17 cellular contexts compared by ENCODE assay signal in the genomic region with DNA sequence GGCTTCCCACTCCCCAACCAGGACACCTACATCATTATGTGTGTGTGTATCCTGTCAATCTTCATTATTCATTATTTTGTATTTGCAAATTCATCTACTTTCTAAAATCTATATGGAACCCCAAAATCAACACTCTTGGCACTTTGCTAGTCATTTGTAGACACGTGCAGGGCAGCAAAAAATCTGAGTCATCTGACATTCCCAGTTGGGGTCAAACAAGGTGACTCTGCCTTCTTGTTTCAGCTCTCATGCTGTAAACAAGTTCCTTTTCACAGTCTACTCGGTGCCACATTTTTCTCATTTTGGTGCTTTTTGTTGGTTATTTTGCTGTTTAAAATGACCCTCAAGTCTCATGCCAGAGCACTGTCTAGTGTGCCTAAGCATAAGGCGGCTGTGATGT. TPM values are rescaled to one million over a fixed set of nuclear protein-coding genes. Genes with fewer than 3 reads are reported as not detected.
A peak's percentile ranks its signal among the peaks of the same experiment; 100 is the strongest.
DNase-seq lines count a peak whose midpoint lies in the region; ATAC-seq and TF ChIP-seq lines count a peak whose summit lies in the region.
"Had no signal": no experiment of that assay in that cellular context is flagged by ENCODE, and none has a peak within 500 bp of the region (broad histone marks: within the 10 kb centered on the region; RNA-seq: fewer than 3 reads in every experiment).

No MANE protein-coding gene starts in this region.

- TF ChIP-seq CTCF in AG10803 (conservative IDR thresholded peaks at IDR 0.05; ENCODE audit: low read length) (no peak), mucosa of descending colon (IDR thresholded peaks at IDR 0.05) (no peak)
- TF ChIP-seq CTCF in CD8-positive, alpha-beta T cell (IDR thresholded peaks at IDR 0.05): no peak

- H3K36me3 ChIP-seq in CD8-positive, alpha-beta T cell (ENCODE audit: insufficient read depth, low read length): peaks cover 12% of the 10 kb centered on the region
- no peaks in the 10 kb centered on the region for H3K36me3 ChIP-seq in mucosa of descending colon (ENCODE audit: low read depth)
- H3K36me3 ChIP-seq: cardiac muscle cell had no signal

- no peaks in the 10 kb centered on the region for H3K9me3 ChIP-seq in CD8-positive, alpha-beta T cell (ENCODE audit: low read length)
- no peaks in the 10 kb centered on the region for H3K9me3 ChIP-seq in mucosa of descending colon
- H3K9me3 ChIP-seq: tibial artery had no signal

- H3K4me1 Mint-ChIP-seq in CD8-positive, alpha-beta T cell (ENCODE audit: low read depth): peaks cover 80% of the 10 kb centered on the region
- H3K4me1 Mint-ChIP-seq in activated T-helper 1 cell treated with anti-CD3 and anti-CD28 coated beads, Interleukin-12 subunit alpha, Interleukin-12 subunit beta, Interleukin-2, Interleukin-4 antibody, amounts not matched to agents 30 ng/mL and 10 ng/mL and 1 ng/mL, durations not matched to agents 14 hours and 24 hours and 36 hours (ENCODE audit: low read depth): peaks cover 63% of the 10 kb centered on the region

- no peaks in the 10 kb centered on the region for H3K27me3 ChIP-seq in CD8-positive, alpha-beta T cell (ENCODE audit: insufficient read depth, low read length)
- H3K27me3 ChIP-seq: BLaER1, cardiac muscle cell, tibial artery had no signal

- peak overlapping the region; percentile 87 for H3K27ac Mint-ChIP-seq in CD8-positive, alpha-beta T cell
- peak overlapping the region; percentile 32 for H3K27ac Mint-ChIP-seq in activated T-helper 1 cell treated with anti-CD3 and anti-CD28 coated beads, Interleukin-12 subunit alpha, Interleukin-12 subunit beta, Interleukin-2, Interleukin-4 antibody, amounts not matched to agents 30 ng/mL and 10 ng/mL and 1 ng/mL, durations not matched to agents 14 hours and 24 hours and 36 hours
- H3K27ac Mint-ChIP-seq: progenitor cell of endocrine pancreas had no signal

- H3K4me3 Mint-ChIP-seq in CD8-positive, alpha-beta T cell: no peak overlapping the region
- H3K4me3 Mint-ChIP-seq in activated T-helper 1 cell treated with anti-CD3 and anti-CD28 coated beads, Interleukin-12 subunit alpha, Interleukin-12 subunit beta, Interleukin-2, Interleukin-4 antibody, amounts not matched to agents 30 ng/mL and 10 ng/mL and 1 ng/mL, durations not matched to agents 14 hours and 24 hours and 36 hours: no peak overlapping the region

- DNase-seq in AG10803 (ENCODE audit: low read depth) (peak; percentile 59), iris pigment epithelial cell (ENCODE audit: low read depth) (peak; percentile 54), NCI-H146 (lab: John Stamatoyannopoulos, UW) (no peak), NCI-H345 (lab: John Stamatoyannopoulos, UW) (no peak), mucosa of descending colon (no peak)
- no peak for DNase-seq in CD8-positive, alpha-beta T cell
- DNase-seq in activated T-helper 1 cell treated with anti-CD3 and anti-CD28 coated beads, Interleukin-12 subunit alpha, Interleukin-12 subunit beta, Interleukin-2, Interleukin-4 antibody, amounts not matched to agents 30 ng/mL and 10 ng/mL and 1 ng/mL, durations not matched to agents 14 hours and 24 hours and 36 hours (ENCODE audit: low spot score): no peak
- DNase-seq: head of caudate nucleus, NCI-H187 treated with DMSO at 0.1 percent for 48 hours, NCI-H526, SW 1271, tibial artery had no signal

- H3K27ac ChIP-seq in CD8-positive, alpha-beta T cell (ENCODE audit: low read depth, low read length): no peak overlapping the region
- H3K27ac ChIP-seq: BLaER1, cardiac muscle cell, tibial artery had no signal

- peaks cover 56% of the 10 kb centered on the region for H3K4me1 ChIP-seq in CD8-positive, alpha-beta T cell (ENCODE audit: insufficient read depth, low read length)
- peaks cover 18% of the 10 kb centered on the region for H3K4me1 ChIP-seq in mucosa of descending colon (ENCODE audit: low read depth)

- no peak for ATAC-seq in CD8-positive, alpha-beta T cell
- ATAC-seq in GM21367 (IDR thresholded peaks at IDR 0.05; ENCODE audit: unreplicated experiment) (no peak), mucosa of descending colon (no peak)

- no peaks in the 10 kb centered on the region for H3K9me3 Mint-ChIP-seq in CD8-positive, alpha-beta T cell
- H3K9me3 Mint-ChIP-seq in activated T-helper 1 cell treated with anti-CD3 and anti-CD28 coated beads, Interleukin-12 subunit alpha, Interleukin-12 subunit beta, Interleukin-2, Interleukin-4 antibody, amounts not matched to agents 30 ng/mL and 10 ng/mL and 1 ng/mL, durations not matched to agents 14 hours and 24 hours and 36 hours: no peaks in the 10 kb centered on the region

- CTCF ChIA-PET in CD8-positive, alpha-beta T cell (lab: Charles Lee): interaction anchor here (1.0 to 7.2 kb wide), 6 partner anchors 8 to 170 kb away, joined by 3 to 68 read pairs (median 5); a partner anchor contains a TSS

- peaks cover 76% of the 10 kb centered on the region for H3K36me3 Mint-ChIP-seq in CD8-positive, alpha-beta T cell
- H3K36me3 Mint-ChIP-seq in activated T-helper 1 cell treated with anti-CD3 and anti-CD28 coated beads, Interleukin-12 subunit alpha, Interleukin-12 subunit beta, Interleukin-2, Interleukin-4 antibody, amounts not matched to agents 30 ng/mL and 10 ng/mL and 1 ng/mL, durations not matched to agents 14 hours and 24 hours and 36 hours (ENCODE audit: low read depth): peaks cover 51% of the 10 kb centered on the region

- H3K27me3 Mint-ChIP-seq in CD8-positive, alpha-beta T cell (ENCODE audit: low read depth): no peaks in the 10 kb centered on the region
- H3K27me3 Mint-ChIP-seq in activated T-helper 1 cell treated with anti-CD3 and anti-CD28 coated beads, Interleukin-12 subunit alpha, Interleukin-12 subunit beta, Interleukin-2, Interleukin-4 antibody, amounts not matched to agents 30 ng/mL and 10 ng/mL and 1 ng/mL, durations not matched to agents 14 hours and 24 hours and 36 hours (ENCODE audit: insufficient read depth): no peaks in the 10 kb centered on the region
- H3K27me3 Mint-ChIP-seq: progenitor cell of endocrine pancreas had no signal

- H3K4me3 ChIP-seq in AG10803 (ENCODE audit: low read length) (no peak overlapping the region), mucosa of descending colon (no peak overlapping the region)
- H3K4me3 ChIP-seq in CD8-positive, alpha-beta T cell (ENCODE audit: low read depth, low read length): no peak overlapping the region
- H3K4me3 ChIP-seq: BLaER1, cardiac muscle cell, GM12878, tibial artery had no signal

- POLR2A ChIA-PET in CD8-positive, alpha-beta T cell (lab: Charles Lee): interaction anchor here (0.6 to 12.3 kb wide), 6 partner anchors 17 to 64 kb away, joined by 3 to 155 read pairs (median 3); a partner anchor contains a TSS

- intact Hi-C loops in CD8-positive, alpha-beta T cell (cut with DNase I, micrococcal nuclease): no loop called here
- intact Hi-C loops in activated T-helper 1 cell treated with anti-CD3 and anti-CD28 coated beads, Interleukin-12 subunit alpha, Interleukin-12 subunit beta, Interleukin-2, Interleukin-4 antibody, amounts not matched to agents 30 ng/mL and 10 ng/mL and 1 ng/mL, durations not matched to agents 14 hours and 24 hours and 36 hours (cut with micrococcal nuclease): loop anchor here (1.0 to 10.0 kb wide), 2 partner anchors 29 to 1261 kb away; a partner anchor contains a TSS
- intact Hi-C loops in mucosa of descending colon (cut with DNase I, micrococcal nuclease): no loop called here

RNA-seq across cellular contexts. Expression of a gene that starts 5.9 kb away (rescaled TPM):
- total RNA-seq in CD8-positive, alpha-beta T cell: 10 to 100 TPM; 27.5 to 30.0 TPM
- total RNA-seq in activated T-helper 1 cell treated with anti-CD3 and anti-CD28 coated beads, Interleukin-12 subunit alpha, Interleukin-12 subunit beta, Interleukin-2, Interleukin-4 antibody, amounts not matched to agents 30 ng/mL and 10 ng/mL and 1 ng/mL, durations not matched to agents 14 hours and 24 hours and 36 hours: 51.7 and 53.9 TPM in 2 replicates
- 10 to 100 TPM; 24.2 to 49.0 (median 31.2) TPM for total RNA-seq in mucosa of descending colon

RNA-seq across cellular contexts. Expression of a gene that starts 10.1 kb away (rescaled TPM):
- 1 to 10 TPM; 1.1 to 1.5 TPM for total RNA-seq in CD8-positive, alpha-beta T cell
- total RNA-seq in activated T-helper 1 cell treated with anti-CD3 and anti-CD28 coated beads, Interleukin-12 subunit alpha, Interleukin-12 subunit beta, Interleukin-2, Interleukin-4 antibody, amounts not matched to agents 30 ng/mL and 10 ng/mL and 1 ng/mL, durations not matched to agents 14 hours and 24 hours and 36 hours: 1.7 and 1.9 TPM in 2 replicates
- 100 to 1,000 TPM in 1 of 3 donors, 10 to 100 TPM in 2; 15.7 to 189 (median 70.4) TPM for total RNA-seq in mucosa of descending colon
- total RNA-seq: cardiac muscle cell had no signal

RNA-seq across cellular contexts. Expression of a gene that starts 12.2 kb away (rescaled TPM):
- total RNA-seq in CD8-positive, alpha-beta T cell: 10 to 100 TPM; 29.7 to 30.7 TPM
- 21.5 and 23.6 TPM in 2 replicates for total RNA-seq in activated T-helper 1 cell treated with anti-CD3 and anti-CD28 coated beads, Interleukin-12 subunit alpha, Interleukin-12 subunit beta, Interleukin-2, Interleukin-4 antibody, amounts not matched to agents 30 ng/mL and 10 ng/mL and 1 ng/mL, durations not matched to agents 14 hours and 24 hours and 36 hours
- total RNA-seq in mucosa of descending colon: 10 to 100 TPM; 11.8 to 12.8 (median 11.8) TPM

Comparison
In these comparisons a context has a peak if more than half of its experiments do, and no peak if none do; other contexts are left out.
1. DNase-seq: peak in AG10803 (single experiment) and iris pigment epithelial cell (single experiment); none in CD8-positive, alpha-beta T cell (0 of 7), activated T-helper 1 cell treated with anti-CD3 and anti-CD28 coated beads, Interleukin-12 subunit alpha, Interleukin-12 subunit beta, Interleukin-2, Interleukin-4 antibody, amounts not matched to agents 30 ng/mL and 10 ng/mL and 1 ng/mL, durations not matched to agents 14 hours and 24 hours and 36 hours (single experiment), NCI-H146 (single experiment), NCI-H345 (single experiment) and mucosa of descending colon (0 of 3).